22 cellular contexts compared by ENCODE assay signal in genomic region chr3:65641041-65641440, GRCh38.
"Had no signal": no experiment of that assay in that cellular context is flagged by ENCODE, and none has a peak within 500 bp of the region (broad histone marks: within the 10 kb centered on the region; RNA-seq: fewer than 3 reads in every experiment).

No MANE protein-coding gene starts in this region.

- H3K27me3 ChIP-seq: colonic mucosa, foreskin keratinocyte, hepatocyte, ovary, stomach had no signal

- H3K4me3 ChIP-seq: colonic mucosa, hepatocyte, ovary, stomach, thoracic aorta had no signal

- H3K27ac ChIP-seq: colonic mucosa, foreskin keratinocyte, hepatocyte, ovary, stomach had no signal

- ATAC-seq: foreskin keratinocyte, left lobe of liver, natural killer cell, right cardiac atrium had no signal

- DNase-seq: colonic mucosa; dermis blood vessel endothelial cell; erythroblast; head of caudate nucleus; islet precursor cell; mammary epithelial cell; natural killer cell; nucleus accumbens; ovary; right cardiac atrium; small intestine; stimulated activated CD4-positive, alpha-beta T cell treated with anti-CD3 and anti-CD28 coated beads, Interleukin-12 subunit alpha, Interleukin-12 subunit beta, amount 100 ng/mL, for 4 hours; stimulated activated naive CD4-positive, alpha-beta T cell; stomach; substantia nigra; trophoblast cell had no signal

- H3K36me3 Mint-ChIP-seq: natural killer cell had no signal

- H3K4me2 ChIP-seq: hepatocyte had no signal

- H3K4me1 ChIP-seq: colonic mucosa, foreskin keratinocyte had no signal

- H3K4me3 Mint-ChIP-seq: mesothelial cell of epicardium, natural killer cell, neural crest cell had no signal

- H3K27ac Mint-ChIP-seq: mesothelial cell of epicardium, natural killer cell had no signal

- H3K4me1 Mint-ChIP-seq: natural killer cell had no signal

- H3K9me3 ChIP-seq: colonic mucosa, ovary had no signal

- H3K36me3 ChIP-seq: colonic mucosa, ovary, stomach, thoracic aorta had no signal

- H2AFZ ChIP-seq: hepatocyte had no signal
